8 cellular contexts compared by ENCODE assay signal in genomic region chr5:132293992-132294727, GRCh38. TPM values are rescaled to one million over a fixed set of nuclear protein-coding genes. Genes with fewer than 3 reads are reported as not detected.
DNase-seq lines count a peak whose midpoint lies in the region; ATAC-seq and TF ChIP-seq lines count a peak whose summit lies in the region.

TSS of gene SLC22A4 (plus strand) at chr5:132294394. CDS start at chr5:132294617, 223 bp downstream.

- peak; percentile 59 for ATAC-seq in GM21360 (IDR thresholded peaks at IDR 0.05; ENCODE audit: unreplicated experiment)
- ATAC-seq in mucosa of descending colon, result peak; percentile 85

- intact Hi-C loops in mucosa of descending colon (cut with DNase I, micrococcal nuclease), result no loop called here

- no peaks in the 10 kb centered on the region for H3F3A ChIP-seq in OCI-LY1 (ENCODE audit: insufficient read depth, low read length)

- H3K27ac ChIP-seq in OCI-LY1 (ENCODE audit: low read depth, low read length, poor library complexity, severe bottlenecking) (no peak within 1 kb of the TSS), epithelial cell of prostate (peak within 1 kb of the TSS; percentile 79)

- H3K36me3 ChIP-seq in OCI-LY1 (ENCODE audit: insufficient read depth, low read length) (no peaks in the 10 kb centered on the region), mucosa of descending colon (ENCODE audit: low read depth) (no peaks in the 10 kb centered on the region)

- H3K4me1 ChIP-seq in OCI-LY1 (ENCODE audit: insufficient read depth, low read length, severe bottlenecking) (peaks cover 17% of the 10 kb centered on the region), mucosa of descending colon (ENCODE audit: low read depth) (peaks cover 17% of the 10 kb centered on the region)

- no peaks in the 10 kb centered on the region for H3K9me2 ChIP-seq in OCI-LY1 (ENCODE audit: low read depth, low read length)

- no peaks in the 10 kb centered on the region for H3K79me2 ChIP-seq in OCI-LY1 (ENCODE audit: insufficient read depth, low read length)

- no peaks in the 10 kb centered on the region for H3K9me3 ChIP-seq in OCI-LY1 (ENCODE audit: low read length)
- no peaks in the 10 kb centered on the region for H3K9me3 ChIP-seq in mucosa of descending colon

- TF ChIP-seq CTCF in OCI-LY1 (IDR thresholded peaks at IDR 0.05; ENCODE audit: low read length) (no peak), mucosa of descending colon (IDR thresholded peaks at IDR 0.05) (no peak)

- H3K4me2 ChIP-seq in OCI-LY1 (ENCODE audit: low read length), result peak within 1 kb of the TSS; percentile 84

- peak within 1 kb of the TSS; percentile 65 for H3K4me3 ChIP-seq in OCI-LY1 (ENCODE audit: low read depth, low read length, poor library complexity, severe bottlenecking)
- peak within 1 kb of the TSS; percentile 32 for H3K4me3 ChIP-seq in mucosa of descending colon

- H3K27me3 ChIP-seq in OCI-LY1 (ENCODE audit: insufficient read depth, low read length), result peaks cover 6% of the 10 kb centered on the region

- H3K9ac ChIP-seq in OCI-LY1 (ENCODE audit: low read length), result peak within 1 kb of the TSS; percentile 58

- H4K20me1 ChIP-seq in OCI-LY1 (ENCODE audit: insufficient read depth, low read length), result no peaks in the 10 kb centered on the region

- DNase-seq in COLO829 (ENCODE audit: low spot score) (peak; percentile 68), HT1080 (ENCODE audit: low read depth) (peak; percentile 95), activated T-cell treated with anti-CD3 and anti-CD28 coated beads for 4 hours (peak; percentile 65), epithelial cell of prostate (ENCODE audit: low read depth, low spot score) (no peak), mucosa of descending colon (peak; percentile 86 to 93 (median 91))
- peak; percentile 38 to 47 for DNase-seq in stimulated activated CD8-positive, alpha-beta memory T cell treated with anti-CD3 and anti-CD28 coated beads, Interleukin-4, amount 100 ng/mL, for 1 hour (ENCODE audit: low read depth in 2 of 2, low spot score in 1 of 2)

- H2AFZ ChIP-seq in OCI-LY1 (ENCODE audit: low read length), result 0 out of 2 replicates have a peak within 1 kb of the TSS, but pooled peaks have one; percentile 24

RNA-seq across cellular contexts. Expression of gene SLC22A4, which starts in this region (rescaled TPM):
- total RNA-seq in HT1080 (2014; rRNA removed; shearing (Covaris generic)), result 2.1 and 3.4 TPM in 2 replicates
- 1.4 and 1.7 TPM in 2 replicates for polyA plus RNA-seq in HT1080 (2015; cell fraction: cytosol; rRNA removed)
- 4.3 and 6.3 TPM in 2 replicates for polyA plus RNA-seq in HT1080 (2015; cell fraction: nucleus; rRNA removed)
- 10 to 100 TPM in 1 of 3 donors, 1 to 10 TPM in 2; 2.7 to 13.4 (median 3.6) TPM for total RNA-seq in mucosa of descending colon
